In genomic region chr9:371349-371748, GRCh38 we compare ENCODE assay signal across 20 cellular contexts.
DNase-seq lines count a peak whose midpoint lies in the region; ATAC-seq and TF ChIP-seq lines count a peak whose summit lies in the region.
"Had no signal": no experiment of that assay in that cellular context is flagged by ENCODE, and none has a peak within 500 bp of the region (broad histone marks: within the 10 kb centered on the region; RNA-seq: fewer than 3 reads in every experiment).

No MANE protein-coding gene starts in this region.

- TF ChIP-seq CTCF in gastroesophageal sphincter (IDR thresholded peaks at IDR 0.05) = no peak
- TF ChIP-seq CTCF in colonic mucosa (IDR thresholded peaks at IDR 0.05) = no peak

- H3K9me3 ChIP-seq in right cardiac atrium (ENCODE audit: control insufficient read depth, low read length) (no peaks in the 10 kb centered on the region), gastroesophageal sphincter (no peaks in the 10 kb centered on the region), colonic mucosa (no peaks in the 10 kb centered on the region)
- H3K9me3 ChIP-seq: body of pancreas, pancreas, spleen had no signal

- intact Hi-C loops in activated T-helper 1 cell treated with anti-CD3 and anti-CD28 coated beads, Interleukin-12 subunit alpha, Interleukin-12 subunit beta, Interleukin-2, Interleukin-4 antibody, amounts not matched to agents 30 ng/mL and 10 ng/mL and 1 ng/mL, durations not matched to agents 14 hours and 24 hours and 36 hours (cut with micrococcal nuclease) = loop anchor here (5.0 kb wide), 1 partner anchor 34 kb away; no protein-coding TSS in a partner anchor
- intact Hi-C loops in right cardiac atrium (cut with DNase I) = no loop called here
- intact Hi-C loops in colonic mucosa (cut with DNase I) = no loop called here

- no peak overlapping the region for H3K27ac ChIP-seq in right cardiac atrium (ENCODE audit: low read length)
- no peak overlapping the region for H3K27ac ChIP-seq in gastroesophageal sphincter
- H3K27ac ChIP-seq in colonic mucosa = no peak overlapping the region
- H3K27ac ChIP-seq: body of pancreas, pancreas, spleen had no signal

- DNase-seq in activated naive CD4-positive, alpha-beta T cell treated with anti-CD3 and anti-CD28 coated beads, Interleukin-2, amount 10 ng/mL, durations not matched to agents 7 days and 5 days = no peak
- no peak for DNase-seq in activated T-helper 1 cell treated with anti-CD3 and anti-CD28 coated beads, Interleukin-12 subunit alpha, Interleukin-12 subunit beta, Interleukin-2, Interleukin-4 antibody, amounts not matched to agents 30 ng/mL and 10 ng/mL and 1 ng/mL, durations not matched to agents 14 hours and 24 hours and 36 hours (ENCODE audit: low spot score)
- no peak for DNase-seq in right cardiac atrium
- no peak for DNase-seq in stimulated activated naive B cell treated with anti-CD40 and anti-IgM and Interleukin-4, amounts not matched to agents 10 μg/mL and 1 μg/mL and 100 μg/mL, for 72 hours
- DNase-seq in colonic mucosa = no peak
- DNase-seq in SIG-M5 treated with dmso at 0.1 percent for 504 hours (lab: John Stamatoyannopoulos, UW; ENCODE audit: unreplicated experiment) = no peak
- DNase-seq: activated naive CD4-positive, alpha-beta T cell treated with Interleukin-2 at 50 U/mL for 16 hours; body of pancreas; DND-41; head of caudate nucleus; pancreas; SHP77; spleen; stimulated activated naive CD8-positive, alpha-beta T cell treated with anti-CD3 and anti-CD28 coated beads, Interleukin-15, Interleukin-2, amounts not matched to agents 100 U/mL and 50 U/mL, for 24 hours; T-helper 2 cell had no signal

- no peak overlapping the region for H3K4me3 Mint-ChIP-seq in activated naive CD4-positive, alpha-beta T cell treated with anti-CD3 and anti-CD28 coated beads, Interleukin-2, amount 50 U/mL, for 24 hours
- H3K4me3 Mint-ChIP-seq in activated naive CD4-positive, alpha-beta T cell treated with anti-CD3 and anti-CD28 coated beads, Interleukin-2, amount 10 ng/mL, durations not matched to agents 7 days and 5 days = no peak overlapping the region
- H3K4me3 Mint-ChIP-seq in activated T-helper 1 cell treated with anti-CD3 and anti-CD28 coated beads, Interleukin-12 subunit alpha, Interleukin-12 subunit beta, Interleukin-2, Interleukin-4 antibody, amounts not matched to agents 30 ng/mL and 10 ng/mL and 1 ng/mL, durations not matched to agents 14 hours and 24 hours and 36 hours = no peak overlapping the region
- no peak overlapping the region for H3K4me3 Mint-ChIP-seq in stimulated activated naive B cell treated with anti-CD40 and anti-IgM and Interleukin-4, amounts not matched to agents 10 μg/mL and 1 μg/mL and 100 μg/mL, for 72 hours
- H3K4me3 Mint-ChIP-seq: dendritic cell treated with granulocyte-macrophage colony-stimulating factor and Interleukin-4, amounts not matched to agents 40 ng/mL and 50 ng/mL, for 4 days had no signal

- no peaks in the 10 kb centered on the region for H3K4me1 ChIP-seq in right cardiac atrium (ENCODE audit: control insufficient read depth, insufficient read depth, low read length)
- peaks cover 0 to 7% (median 0%) of the 10 kb centered on the region in 3 donors for H3K4me1 ChIP-seq in gastroesophageal sphincter
- H3K4me1 ChIP-seq in colonic mucosa = no peaks in the 10 kb centered on the region
- H3K4me1 ChIP-seq: body of pancreas, pancreas, spleen had no signal

- H3K27ac Mint-ChIP-seq in activated naive CD4-positive, alpha-beta T cell treated with anti-CD3 and anti-CD28 coated beads, Interleukin-2, amount 50 U/mL, for 24 hours = peak overlapping the region; percentile 60
- no peak overlapping the region for H3K27ac Mint-ChIP-seq in activated naive CD4-positive, alpha-beta T cell treated with anti-CD3 and anti-CD28 coated beads, Interleukin-2, amount 10 ng/mL, durations not matched to agents 7 days and 5 days
- peak overlapping the region; percentile 77 for H3K27ac Mint-ChIP-seq in activated T-helper 1 cell treated with anti-CD3 and anti-CD28 coated beads, Interleukin-12 subunit alpha, Interleukin-12 subunit beta, Interleukin-2, Interleukin-4 antibody, amounts not matched to agents 30 ng/mL and 10 ng/mL and 1 ng/mL, durations not matched to agents 14 hours and 24 hours and 36 hours
- H3K27ac Mint-ChIP-seq in stimulated activated naive B cell treated with anti-CD40 and anti-IgM and Interleukin-4, amounts not matched to agents 10 μg/mL and 1 μg/mL and 100 μg/mL, for 72 hours = peak overlapping the region; percentile 14
- H3K27ac Mint-ChIP-seq: dendritic cell treated with granulocyte-macrophage colony-stimulating factor and Interleukin-4, amounts not matched to agents 40 ng/mL and 50 ng/mL, for 4 days had no signal

- H3K27me3 ChIP-seq in right cardiac atrium (ENCODE audit: control insufficient read depth, insufficient read depth) (no peaks in the 10 kb centered on the region), gastroesophageal sphincter (no peaks in the 10 kb centered on the region), colonic mucosa (no peaks in the 10 kb centered on the region)
- H3K27me3 ChIP-seq: body of pancreas, pancreas, spleen had no signal

- CTCF ChIA-PET in activated naive CD4-positive, alpha-beta T cell treated with anti-CD3 and anti-CD28 coated beads, Interleukin-2, amount 10 ng/mL, durations not matched to agents 7 days and 5 days (lab: Charles Lee) = interaction anchor here (0.7 kb wide), 1 partner anchor 386 kb away, joined by 3 read pairs; no protein-coding TSS in a partner anchor

- 20% methylated on average over 3 of the region's 3 CpGs for WGBS in right cardiac atrium
- WGBS in gastroesophageal sphincter (ENCODE audit: low coverage in 1 of 2), 2 donors = 30 to 44% methylated on average over 3 of the region's 3 CpGs

- H3K36me3 Mint-ChIP-seq in activated naive CD4-positive, alpha-beta T cell treated with anti-CD3 and anti-CD28 coated beads, Interleukin-2, amount 50 U/mL, for 24 hours = peaks cover 23% of the 10 kb centered on the region
- peaks cover 79% of the 10 kb centered on the region for H3K36me3 Mint-ChIP-seq in activated naive CD4-positive, alpha-beta T cell treated with anti-CD3 and anti-CD28 coated beads, Interleukin-2, amount 10 ng/mL, durations not matched to agents 7 days and 5 days
- peaks cover 66% of the 10 kb centered on the region for H3K36me3 Mint-ChIP-seq in activated T-helper 1 cell treated with anti-CD3 and anti-CD28 coated beads, Interleukin-12 subunit alpha, Interleukin-12 subunit beta, Interleukin-2, Interleukin-4 antibody, amounts not matched to agents 30 ng/mL and 10 ng/mL and 1 ng/mL, durations not matched to agents 14 hours and 24 hours and 36 hours (ENCODE audit: low read depth)
- H3K36me3 Mint-ChIP-seq in stimulated activated naive B cell treated with anti-CD40 and anti-IgM and Interleukin-4, amounts not matched to agents 10 μg/mL and 1 μg/mL and 100 μg/mL, for 72 hours = peaks cover 48 to 66% of the 10 kb centered on the region in 2 donors

- H3K36me3 ChIP-seq in gastroesophageal sphincter (peaks cover 0 to 97% of the 10 kb centered on the region in 2 donors), colonic mucosa (no peaks in the 10 kb centered on the region)

- no peak for TF ChIP-seq EP300 in gastroesophageal sphincter (IDR thresholded peaks at IDR 0.05)

- no peak overlapping the region for H3K4me3 ChIP-seq in right cardiac atrium (ENCODE audit: low read length)
- H3K4me3 ChIP-seq in gastroesophageal sphincter = no peak overlapping the region
- H3K4me3 ChIP-seq in colonic mucosa = no peak overlapping the region
- H3K4me3 ChIP-seq: body of pancreas, pancreas, spleen had no signal

- no peaks in the 10 kb centered on the region for H3K27me3 Mint-ChIP-seq in activated naive CD4-positive, alpha-beta T cell treated with anti-CD3 and anti-CD28 coated beads, Interleukin-2, amount 50 U/mL, for 24 hours
- no peaks in the 10 kb centered on the region for H3K27me3 Mint-ChIP-seq in activated naive CD4-positive, alpha-beta T cell treated with anti-CD3 and anti-CD28 coated beads, Interleukin-2, amount 10 ng/mL, durations not matched to agents 7 days and 5 days
- H3K27me3 Mint-ChIP-seq in activated T-helper 1 cell treated with anti-CD3 and anti-CD28 coated beads, Interleukin-12 subunit alpha, Interleukin-12 subunit beta, Interleukin-2, Interleukin-4 antibody, amounts not matched to agents 30 ng/mL and 10 ng/mL and 1 ng/mL, durations not matched to agents 14 hours and 24 hours and 36 hours (ENCODE audit: insufficient read depth) = no peaks in the 10 kb centered on the region
- no peaks in the 10 kb centered on the region for H3K27me3 Mint-ChIP-seq in stimulated activated naive B cell treated with anti-CD40 and anti-IgM and Interleukin-4, amounts not matched to agents 10 μg/mL and 1 μg/mL and 100 μg/mL, for 72 hours
- H3K27me3 Mint-ChIP-seq: dendritic cell treated with granulocyte-macrophage colony-stimulating factor and Interleukin-4, amounts not matched to agents 40 ng/mL and 50 ng/mL, for 4 days had no signal

- H3K9me3 Mint-ChIP-seq in activated naive CD4-positive, alpha-beta T cell treated with anti-CD3 and anti-CD28 coated beads, Interleukin-2, amount 50 U/mL, for 24 hours = no peaks in the 10 kb centered on the region
- H3K9me3 Mint-ChIP-seq in activated naive CD4-positive, alpha-beta T cell treated with anti-CD3 and anti-CD28 coated beads, Interleukin-2, amount 10 ng/mL, durations not matched to agents 7 days and 5 days = no peaks in the 10 kb centered on the region
- no peaks in the 10 kb centered on the region for H3K9me3 Mint-ChIP-seq in activated T-helper 1 cell treated with anti-CD3 and anti-CD28 coated beads, Interleukin-12 subunit alpha, Interleukin-12 subunit beta, Interleukin-2, Interleukin-4 antibody, amounts not matched to agents 30 ng/mL and 10 ng/mL and 1 ng/mL, durations not matched to agents 14 hours and 24 hours and 36 hours
- H3K9me3 Mint-ChIP-seq in stimulated activated naive B cell treated with anti-CD40 and anti-IgM and Interleukin-4, amounts not matched to agents 10 μg/mL and 1 μg/mL and 100 μg/mL, for 72 hours = no peaks in the 10 kb centered on the region
- H3K9me3 Mint-ChIP-seq: dendritic cell treated with granulocyte-macrophage colony-stimulating factor and Interleukin-4, amounts not matched to agents 40 ng/mL and 50 ng/mL, for 4 days had no signal

- TF ChIP-seq POLR2A in gastroesophageal sphincter (IDR thresholded peaks at IDR 0.05) = no peak

- ATAC-seq in right cardiac atrium (peak; percentile 39 to 60), gastroesophageal sphincter (no peak)
- ATAC-seq in stimulated activated naive B cell treated with anti-CD40 and anti-IgM and Interleukin-4, amounts not matched to agents 10 μg/mL and 1 μg/mL and 100 μg/mL, for 72 hours (replicated peaks) = no peak
- ATAC-seq: activated CD4-positive, CD25-positive, alpha-beta regulatory T cell treated with anti-CD3 and anti-CD28 coated beads, Interleukin-2, amount 50 U/mL, for 24 hours; body of pancreas; HCT116; pancreas; stimulated activated naive CD8-positive, alpha-beta T cell treated with anti-CD3 and anti-CD28 coated beads, Interleukin-15, Interleukin-2, amounts not matched to agents 100 U/mL and 50 U/mL, for 24 hours had no signal

- no peaks in the 10 kb centered on the region for H3K4me1 Mint-ChIP-seq in activated naive CD4-positive, alpha-beta T cell treated with anti-CD3 and anti-CD28 coated beads, Interleukin-2, amount 50 U/mL, for 24 hours
- H3K4me1 Mint-ChIP-seq in activated naive CD4-positive, alpha-beta T cell treated with anti-CD3 and anti-CD28 coated beads, Interleukin-2, amount 10 ng/mL, durations not matched to agents 7 days and 5 days = no peaks in the 10 kb centered on the region
- H3K4me1 Mint-ChIP-seq in activated T-helper 1 cell treated with anti-CD3 and anti-CD28 coated beads, Interleukin-12 subunit alpha, Interleukin-12 subunit beta, Interleukin-2, Interleukin-4 antibody, amounts not matched to agents 30 ng/mL and 10 ng/mL and 1 ng/mL, durations not matched to agents 14 hours and 24 hours and 36 hours (ENCODE audit: low read depth) = peaks cover 11% of the 10 kb centered on the region
- H3K4me1 Mint-ChIP-seq in stimulated activated naive B cell treated with anti-CD40 and anti-IgM and Interleukin-4, amounts not matched to agents 10 μg/mL and 1 μg/mL and 100 μg/mL, for 72 hours = no peaks in the 10 kb centered on the region

- no peak overlapping the region for H3K9ac ChIP-seq in colonic mucosa (ENCODE audit: low read depth in 2 of 2, low read length in 2 of 2)

Comparison
In these comparisons a context has a peak if more than half of its experiments do, and no peak if none do; other contexts are left out.
1. ATAC-seq: peak in right cardiac atrium (2 of 2); none in stimulated activated naive B cell treated with anti-CD40 and anti-IgM and Interleukin-4, amounts not matched to agents 10 μg/mL and 1 μg/mL and 100 μg/mL, for 72 hours (0 of 2) and gastroesophageal sphincter (single experiment).